ENCODE assay signal across 20 cellular contexts in the genomic region with DNA sequence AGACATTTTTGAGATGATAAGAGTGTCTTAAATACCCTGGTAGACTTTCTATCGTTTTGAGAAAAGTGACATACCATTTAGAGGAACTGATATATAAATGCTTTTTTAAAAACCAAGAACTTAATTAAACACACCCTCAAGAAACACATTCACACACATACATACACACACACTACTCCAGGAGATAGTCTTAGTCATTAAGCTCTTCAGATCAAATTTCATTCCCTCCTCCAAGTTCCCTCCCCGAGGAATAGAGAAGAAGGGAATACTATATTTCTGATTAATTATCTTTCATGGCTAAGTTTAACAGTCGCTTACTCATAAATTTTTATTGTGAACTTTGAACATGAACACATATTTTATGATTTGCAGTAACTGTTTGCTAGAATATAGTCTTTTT.
DNase-seq lines count a peak whose midpoint lies in the region; ATAC-seq and TF ChIP-seq lines count a peak whose summit lies in the region.
"Had no signal": no experiment of that assay in that cellular context is flagged by ENCODE, and none has a peak within 500 bp of the region (broad histone marks: within the 10 kb centered on the region; RNA-seq: fewer than 3 reads in every experiment).

No MANE protein-coding gene starts in this region.

- no peaks in the 10 kb centered on the region for H4K20me1 ChIP-seq in GM23248 (ENCODE audit: insufficient read depth)

- H3K4me2 ChIP-seq in GM23248 (ENCODE audit: unreplicated experiment) = no peak overlapping the region

- WGBS in GM23248 (ENCODE audit: low coverage in 1 of 2, low lambda C conversion rate in 2 of 2, missing lambda C conversion rate in 2 of 2), 2 experiments = 9 to 14% methylated on average over 3 of the region's 3 CpGs

- H3K4me1 ChIP-seq in GM23248 (ENCODE audit: insufficient read depth) (0 out of 2 replicates have a peak, but pooled peaks cover 2% of the 10 kb centered on the region), Peyer's patch (no peaks in the 10 kb centered on the region)
- H3K4me1 ChIP-seq: HAP-1, SJSA1, upper lobe of left lung had no signal

- TF ChIP-seq CTCF in astrocyte of the cerebellum (IDR thresholded peaks at IDR 0.05; ENCODE audit: low read depth, low read length, missing control alignments) (no peak), Peyer's patch (IDR thresholded peaks at IDR 0.05) (no peak)

- no peak overlapping the region for H2AFZ ChIP-seq in GM23248

- H3K36me3 ChIP-seq in GM23248 (ENCODE audit: low read depth) = no peaks in the 10 kb centered on the region
- H3K36me3 ChIP-seq in Peyer's patch = no peaks in the 10 kb centered on the region
- H3K36me3 ChIP-seq: HAP-1, SJSA1, upper lobe of left lung had no signal

- no peaks in the 10 kb centered on the region for H3F3A ChIP-seq in GM23248 (ENCODE audit: insufficient read depth)

- H3K79me2 ChIP-seq in GM23248 (ENCODE audit: insufficient read depth) = no peaks in the 10 kb centered on the region

- in situ Hi-C loops in GM23248 (cut with MboI) (no loop called here), astrocyte of the cerebellum (cut with HindIII; ENCODE audit: low sequenced_read_pairs) (no loop called here)

- H3K9ac ChIP-seq in GM23248 = no peak overlapping the region

- DNase-seq in GM23248 (peak; percentile 32), NCI-H226 (peak; percentile 9), astrocyte of the cerebellum (ENCODE audit: low read depth) (peak; percentile 4), left kidney (ENCODE audit: low read depth, low spot score) (peak; percentile 71), SIG-M5 (lab: John Stamatoyannopoulos, UW) (no peak), Peyer's patch (no peak)
- DNase-seq in activated effector memory CD4-positive, alpha-beta T cell treated with Interleukin-2 at 50 U/mL for 16 hours = no peak
- DNase-seq: activated CD4-positive, CD25-positive, alpha-beta regulatory T cell; activated naive CD4-positive, alpha-beta T cell treated with anti-CD3 and anti-CD28 coated beads for 36 hours; activated T-cell treated with anti-CD3 and anti-CD28 coated beads, Interleukin-2, amount 50 U/mL, for 4 hours; CD4-positive, alpha-beta memory T cell; erythroblast; left colon; NCI-H1417; NCI-H2107; stimulated activated CD4-positive, alpha-beta T cell treated with anti-CD3 and anti-CD28 coated beads, Interleukin-4, amount 100 ng/mL, for 24 hours; upper lobe of left lung had no signal

- H3K27ac ChIP-seq in GM23248 (no peak overlapping the region), Peyer's patch (no peak overlapping the region)
- H3K27ac ChIP-seq: SJSA1, upper lobe of left lung had no signal

- TF ChIP-seq POLR2A in Peyer's patch (IDR thresholded peaks at IDR 0.05) = no peak

- H3K9me2 ChIP-seq in GM23248 (ENCODE audit: insufficient read depth) = no peaks in the 10 kb centered on the region

- H3K27me3 ChIP-seq in GM23248 (replicated peaks; ENCODE audit: insufficient read depth) = no peaks in the 10 kb centered on the region
- H3K27me3 ChIP-seq in Peyer's patch = no peaks in the 10 kb centered on the region
- H3K27me3 ChIP-seq: SJSA1, upper lobe of left lung had no signal

- H3K4me3 ChIP-seq in GM23248 = no peak overlapping the region
- H3K4me3 ChIP-seq in astrocyte of the cerebellum (ENCODE audit: low read depth, low read length) = no peak overlapping the region
- no peak overlapping the region for H3K4me3 ChIP-seq in Peyer's patch
- H3K4me3 ChIP-seq: HAP-1, SJSA1, upper lobe of left lung had no signal

- H3K9me3 ChIP-seq in GM23248 (ENCODE audit: low read depth) (no peaks in the 10 kb centered on the region), Peyer's patch (no peaks in the 10 kb centered on the region)
- H3K9me3 ChIP-seq: HAP-1, SJSA1 had no signal

- ATAC-seq in GM18517 (IDR thresholded peaks at IDR 0.05; ENCODE audit: unreplicated experiment) = no peak
- ATAC-seq: activated T-cell treated with anti-CD3 and anti-CD28 coated beads, Interleukin-2, amount 50 U/mL, for 4 hours; left colon had no signal

Comparison
In these comparisons a context has a peak if more than half of its experiments do, and no peak if none do; other contexts are left out.
1. DNase-seq: peak in GM23248 (single experiment), NCI-H226 (single experiment), astrocyte of the cerebellum (single experiment) and left kidney (single experiment); none in activated effector memory CD4-positive, alpha-beta T cell treated with Interleukin-2 at 50 U/mL for 16 hours (single experiment), SIG-M5 (single experiment) and Peyer's patch (0 of 3).